Comparison of ENCODE assay signal across 2 cellular contexts in the genomic region with DNA sequence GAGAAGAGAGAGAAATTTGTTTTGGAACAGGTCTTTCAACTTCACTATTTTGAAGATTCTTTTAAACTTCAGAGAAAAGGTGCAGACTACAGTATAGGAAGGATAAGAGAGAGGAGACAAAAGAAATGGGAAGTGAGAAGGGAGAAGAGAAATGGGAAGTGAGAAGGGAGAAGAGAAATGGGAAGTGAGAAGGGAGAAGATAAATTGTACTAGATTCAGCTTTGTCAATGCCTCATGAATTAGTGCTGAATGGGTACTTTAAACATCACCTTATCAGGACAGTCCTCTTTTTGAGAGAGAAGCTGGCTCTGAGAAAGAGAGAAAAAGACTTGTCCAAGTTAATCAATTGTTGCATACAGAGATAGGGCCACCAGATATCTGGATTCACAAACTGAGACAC.
A peak's percentile ranks its signal among the peaks of the same experiment; 100 is the strongest.
TF ChIP-seq lines count a peak whose summit lies in the region.

No MANE protein-coding gene starts in this region.

TF ChIP-seq in HEK293, 187 proteins besides CTCF, POLR2A, EP300 and RAD21 (continued from another document):
- TF ChIP-seq PRDM1 (tag by site-specific recombination; IDR thresholded peaks at IDR 0.05) (peak; percentile 99), ZNF366 (tag by site-specific recombination; conservative IDR thresholded peaks at IDR 0.05) (peak; percentile 36; the same call in 1 of the 2 replicates), SCRT2 (tag by site-specific recombination; IDR thresholded peaks at IDR 0.05) (peak; percentile 26; the same call in 1 of the 2 replicates)

TF ChIP-seq in liver, 16 proteins besides CTCF, POLR2A, EP300 and RAD21 (continued from another document):
- TF ChIP-seq, protein P1, sequence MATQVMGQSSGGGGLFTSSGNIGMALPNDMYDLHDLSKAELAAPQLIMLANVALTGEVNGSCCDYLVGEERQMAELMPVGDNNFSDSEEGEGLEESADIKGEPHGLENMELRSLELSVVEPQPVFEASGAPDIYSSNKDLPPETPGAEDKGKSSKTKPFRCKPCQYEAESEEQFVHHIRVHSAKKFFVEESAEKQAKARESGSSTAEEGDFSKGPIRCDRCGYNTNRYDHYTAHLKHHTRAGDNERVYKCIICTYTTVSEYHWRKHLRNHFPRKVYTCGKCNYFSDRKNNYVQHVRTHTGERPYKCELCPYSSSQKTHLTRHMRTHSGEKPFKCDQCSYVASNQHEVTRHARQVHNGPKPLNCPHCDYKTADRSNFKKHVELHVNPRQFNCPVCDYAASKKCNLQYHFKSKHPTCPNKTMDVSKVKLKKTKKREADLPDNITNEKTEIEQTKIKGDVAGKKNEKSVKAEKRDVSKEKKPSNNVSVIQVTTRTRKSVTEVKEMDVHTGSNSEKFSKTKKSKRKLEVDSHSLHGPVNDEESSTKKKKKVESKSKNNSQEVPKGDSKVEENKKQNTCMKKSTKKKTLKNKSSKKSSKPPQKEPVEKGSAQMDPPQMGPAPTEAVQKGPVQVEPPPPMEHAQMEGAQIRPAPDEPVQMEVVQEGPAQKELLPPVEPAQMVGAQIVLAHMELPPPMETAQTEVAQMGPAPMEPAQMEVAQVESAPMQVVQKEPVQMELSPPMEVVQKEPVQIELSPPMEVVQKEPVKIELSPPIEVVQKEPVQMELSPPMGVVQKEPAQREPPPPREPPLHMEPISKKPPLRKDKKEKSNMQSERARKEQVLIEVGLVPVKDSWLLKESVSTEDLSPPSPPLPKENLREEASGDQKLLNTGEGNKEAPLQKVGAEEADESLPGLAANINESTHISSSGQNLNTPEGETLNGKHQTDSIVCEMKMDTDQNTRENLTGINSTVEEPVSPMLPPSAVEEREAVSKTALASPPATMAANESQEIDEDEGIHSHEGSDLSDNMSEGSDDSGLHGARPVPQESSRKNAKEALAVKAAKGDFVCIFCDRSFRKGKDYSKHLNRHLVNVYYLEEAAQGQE (IDR thresholded peaks at IDR 0.05), result no peak
- TF ChIP-seq, protein P2, sequence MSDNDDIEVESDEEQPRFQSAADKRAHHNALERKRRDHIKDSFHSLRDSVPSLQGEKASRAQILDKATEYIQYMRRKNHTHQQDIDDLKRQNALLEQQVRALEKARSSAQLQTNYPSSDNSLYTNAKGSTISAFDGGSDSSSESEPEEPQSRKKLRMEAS (IDR thresholded peaks at IDR 0.05), result no peak
- TF ChIP-seq RXRA (IDR thresholded peaks at IDR 0.05) (no peak), YY1 (IDR thresholded peaks at IDR 0.05) (no peak), NR2F2 (IDR thresholded peaks at IDR 0.05) (no peak), TAF1 (conservative IDR thresholded peaks at IDR 0.05) (no peak), GABPA (IDR thresholded peaks at IDR 0.05 in 1 of 2, conservative IDR thresholded peaks at IDR 0.05 in 1 of 2) (no peak), JUND (IDR thresholded peaks at IDR 0.05) (no peak), SP1 (IDR thresholded peaks at IDR 0.05) (no peak), EGR1 (IDR thresholded peaks at IDR 0.05; ENCODE audit: low read depth in 2 of 2) (no peak), FOXA1 (IDR thresholded peaks at IDR 0.05) (no peak)
